ENCODE assay signal across 8 cellular contexts in genomic region chr19:41951686-41952172, GRCh38. TPM values are rescaled to one million over a fixed set of nuclear protein-coding genes. Genes with fewer than 3 reads are reported as not detected.
DNase-seq lines count a peak whose midpoint lies in the region; ATAC-seq and TF ChIP-seq lines count a peak whose summit lies in the region.

No MANE protein-coding gene starts in this region.

- BruUV-seq in HCT116 (replicated peaks; lab: Mats Ljungman, UMichigan): no TSS peak

- intact Hi-C loops in HCT116 (cut with micrococcal nuclease): loop anchor here (1.0 to 10.0 kb wide), 2 partner anchors 78 to 247 kb away; partner anchors contain the start of gene CEACAM5

- TF ChIP-seq RAD21 in HCT116 (IDR thresholded peaks at IDR 0.05; ENCODE audit: low read depth): peak; percentile 85

- no peak overlapping the region for H2AFZ ChIP-seq in HCT116 (ENCODE audit: low read depth, low read length, poor library complexity, severe bottlenecking)

- DNase-seq in HCT116 (ENCODE audit: low read depth, low spot score) (peak; percentile 59), NCI-H82 (lab: John Stamatoyannopoulos, UW) (peak; percentile 89), epithelial cell of esophagus (ENCODE audit: low read depth) (peak; percentile 73), mucosa of gallbladder (ENCODE audit: low spot score) (peak; percentile 79)
- peak; percentile 63 to 98 (median 98) for DNase-seq in activated CD8-positive, alpha-beta memory T cell treated with anti-CD3 and anti-CD28 coated beads for 48 hours (ENCODE audit: low read depth in 2 of 3, low spot score in 2 of 3)
- peak; percentile 73 to 92 for DNase-seq in stimulated activated CD8-positive, alpha-beta memory T cell treated with anti-CD3 and anti-CD28 coated beads, Interleukin-7, amount 100 ng/mL, for 1 hour (ENCODE audit: low read depth in 2 of 2)

- RAD21 ChIA-PET in HCT116 (lab: Charles Lee; ENCODE audit: low non-redundant PET in 1 of 2, low total read pairs in 2 of 2, uncharacterized antibody in 2 of 2, unreplicated experiment in 2 of 2): interaction anchor here in 1 of 2 experiments (1.0 to 1.2 kb wide), 2 partner anchors 65 to 79 kb away, joined by 3 read pairs; no protein-coding TSS in a partner anchor

- H3K36me3 ChIP-seq in BLaER1 (peaks cover 12% of the 10 kb centered on the region; the same call in 1 of the 2 replicates), HCT116 (ENCODE audit: control insufficient read depth in 1 of 2, insufficient read depth in 2 of 2, low read length in 2 of 2) (no peaks in the 10 kb centered on the region)

- H3K9ac ChIP-seq in BLaER1 (no peak overlapping the region), HCT116 (ENCODE audit: low read length) (no peak overlapping the region)

- H3K27ac ChIP-seq in BLaER1 (no peak overlapping the region), HCT116 (ENCODE audit: low read depth, low read length) (no peak overlapping the region)

- H3K9me2 ChIP-seq in HCT116 (ENCODE audit: insufficient read depth): no peaks in the 10 kb centered on the region

- H4K20me1 ChIP-seq in BLaER1 (no peaks in the 10 kb centered on the region), HCT116 (ENCODE audit: insufficient read depth) (no peaks in the 10 kb centered on the region)

- TF ChIP-seq CTCF in HCT116 (IDR thresholded peaks at IDR 0.05 in 2 of 3, conservative IDR thresholded peaks at IDR 0.05 in 1 of 3; ENCODE audit: borderline replicate concordance in 1 of 3, insufficient read depth in 1 of 3, low read depth in 2 of 3, low read length in 2 of 3) (peak; percentile 81 to 99 (median 97)), epithelial cell of esophagus (IDR thresholded peaks at IDR 0.05; ENCODE audit: insufficient read depth, low read depth, low read length, missing control alignments) (peak; percentile 98)

- no peak for TF ChIP-seq POLR2A in HCT116 (IDR thresholded peaks at IDR 0.05; ENCODE audit: borderline replicate concordance, extremely low read depth, insufficient read depth, insufficient read length)

- peak overlapping the region; percentile 51 for H3K4me2 ChIP-seq in BLaER1
- peak overlapping the region; percentile 54 for H3K4me2 ChIP-seq in HCT116 (ENCODE audit: low read length)

- CTCF ChIA-PET in HCT116 (lab: Charles Lee): interaction anchor here (0.7 to 2.4 kb wide), 5 partner anchors 14 to 157 kb away, joined by 3 to 15 read pairs (median 3); no protein-coding TSS in a partner anchor

- peaks cover 25% of the 10 kb centered on the region for H3K4me1 ChIP-seq in BLaER1
- peaks cover 0 to 7% of the 10 kb centered on the region in 2 experiments; a peak in 1 of 4 replicates for H3K4me1 ChIP-seq in HCT116 (ENCODE audit: control insufficient read depth in 1 of 2, insufficient read depth in 2 of 2, low read length in 2 of 2)

- ATAC-seq in HCT116 (peak; percentile 97), HG02610 (IDR thresholded peaks at IDR 0.05; ENCODE audit: unreplicated experiment) (no peak)

- H3K9me3 ChIP-seq in BLaER1: no peaks in the 10 kb centered on the region
- no peaks in the 10 kb centered on the region for H3K9me3 ChIP-seq in HCT116 (ENCODE audit: control insufficient read depth in 1 of 2, insufficient read depth in 1 of 2, low read depth in 1 of 2, low read length in 2 of 2)

- H3K4me3 ChIP-seq in BLaER1 (no peak overlapping the region), HCT116 (replicated peaks in 1 of 2; ENCODE audit: low read depth in 1 of 2, low read length in 2 of 2) (no peak overlapping the region), epithelial cell of esophagus (ENCODE audit: low read length) (no peak overlapping the region)

- POLR2A ChIA-PET in HCT116 (lab: Charles Lee): no interaction called here

- H3K79me2 ChIP-seq in HCT116 (ENCODE audit: insufficient read depth, low read length): no peaks in the 10 kb centered on the region

- H3K27me3 ChIP-seq in BLaER1 (no peaks in the 10 kb centered on the region), HCT116 (ENCODE audit: insufficient read depth, low read length) (no peaks in the 10 kb centered on the region)

TF ChIP-seq in HCT116, 20 proteins besides CTCF, POLR2A, EP300 and RAD21:
- TF ChIP-seq CEBPB (IDR thresholded peaks at IDR 0.05; ENCODE audit: low read depth) (no peak), SP1 (IDR thresholded peaks at IDR 0.05; ENCODE audit: low read depth) (no peak)
- TF ChIP-seq, protein P1, sequence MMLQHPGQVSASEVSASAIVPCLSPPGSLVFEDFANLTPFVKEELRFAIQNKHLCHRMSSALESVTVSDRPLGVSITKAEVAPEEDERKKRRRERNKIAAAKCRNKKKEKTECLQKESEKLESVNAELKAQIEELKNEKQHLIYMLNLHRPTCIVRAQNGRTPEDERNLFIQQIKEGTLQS (IDR thresholded peaks at IDR 0.05): no peak

RNA-seq across cellular contexts. Expression of gene RABAC1, which starts 7.4 kb away (rescaled TPM):
- total RNA-seq in HCT116 (2021; ENCODE audit: unreplicated experiment): 66.3 TPM
- polyA plus RNA-seq in HCT116 (2012): 76.3 and 91.9 TPM in 2 replicates
- 188 TPM for total RNA-seq in mucosa of gallbladder

RNA-seq across cellular contexts. Expression of gene ERFL, which starts 23.5 kb away (rescaled TPM):
- total RNA-seq in HCT116 (2021; ENCODE audit: unreplicated experiment) (0.79 TPM), mucosa of gallbladder (3.4 TPM)
- 0.67 and 0.70 TPM in 2 replicates for polyA plus RNA-seq in HCT116 (2012)

RNA-seq across cellular contexts. Expression of gene ATP1A3, which starts 42.3 kb away (rescaled TPM):
- total RNA-seq in HCT116 (2021; ENCODE audit: unreplicated experiment): 34.7 TPM
- polyA plus RNA-seq in HCT116 (2012): 30.8 and 34.9 TPM in 2 replicates
- 0.60 TPM for total RNA-seq in mucosa of gallbladder

Comparison
In these comparisons a context has a peak if more than half of its experiments do, and no peak if none do; other contexts are left out.
1. RNA of gene ATP1A3, which starts 42.3 kb away (total RNA-seq): 34.7 TPM in HCT116 (single experiment); 0.60 TPM in mucosa of gallbladder (single experiment); every median in the first group is over 10 times any median in the second.
2. Peak in every context shown above with its lines, with median percentiles within 50 percentile points of each other: DNase-seq.